Comparison of ENCODE assay signal across 8 cellular contexts in genomic region chr7:131107343-131108211, GRCh38.
A peak's percentile ranks its signal among the peaks of the same experiment; 100 is the strongest.
DNase-seq lines count a peak whose midpoint lies in the region; ATAC-seq and TF ChIP-seq lines count a peak whose summit lies in the region.

No MANE protein-coding gene starts in this region.

- peak; percentile 29 for ATAC-seq in GM19025 (IDR thresholded peaks at IDR 0.05; ENCODE audit: low read depth, unreplicated experiment)
- peak; percentile 37 for ATAC-seq in HG03175 (IDR thresholded peaks at IDR 0.05; ENCODE audit: unreplicated experiment)
- ATAC-seq in lung (ENCODE audit: insufficient read depth, low FRiP score): peak; percentile 2

- CTCF ChIA-PET in BJ (lab: Yijun Ruan, JAX): interaction anchor here (1.5 to 1.8 kb wide), 2 partner anchors 39 to 195 kb away, joined by 6 read pairs; no protein-coding TSS in a partner anchor
- CTCF ChIA-PET in activated CD4-positive, alpha-beta memory T cell treated with anti-CD3 and anti-CD28 coated beads for 36 hours (lab: Charles Lee): interaction anchor here (1.2 to 2.2 kb wide), 2 partner anchors 38 to 40 kb away, joined by 4 to 8 read pairs; no protein-coding TSS in a partner anchor

- no peaks in the 10 kb centered on the region for H3K27me3 Mint-ChIP-seq in activated CD4-positive, alpha-beta memory T cell treated with anti-CD3 and anti-CD28 coated beads for 36 hours

- POLR2A ChIA-PET in BJ (lab: Charles Lee): interaction anchor here (0.6 kb wide), 2 partner anchors 306 to 562 kb away, joined by 4 to 5 read pairs; no protein-coding TSS in a partner anchor
- POLR2A ChIA-PET in activated CD4-positive, alpha-beta memory T cell treated with anti-CD3 and anti-CD28 coated beads for 36 hours (lab: Charles Lee): interaction anchor here (1.0 to 5.1 kb wide), 9 partner anchors 11 to 273 kb away, joined by 4 to 32 read pairs (median 5); partner anchors contain the start of gene MKLN1

- WGBS in lung, 2 donors: 0 to 1% methylated on average over 63 of the region's 63 CpGs

- peak overlapping the region; percentile 97 for H3K27ac Mint-ChIP-seq in activated CD4-positive, alpha-beta memory T cell treated with anti-CD3 and anti-CD28 coated beads for 36 hours

- no peaks in the 10 kb centered on the region for H3K9me3 ChIP-seq in lung (ENCODE audit: control insufficient read depth in 2 of 2, insufficient read depth in 1 of 2, low read length in 1 of 2)

- peak overlapping the region; percentile 95 to 98 for H3K27ac ChIP-seq in lung (ENCODE audit: low read depth in 1 of 2, low read length in 1 of 2)

- H3K4me3 ChIP-seq in BJ (ENCODE audit: low read depth, low read length) (peak overlapping the region; percentile 61), lung (peak overlapping the region; percentile 97)

- peaks cover 36% of the 10 kb centered on the region for H3K36me3 Mint-ChIP-seq in activated CD4-positive, alpha-beta memory T cell treated with anti-CD3 and anti-CD28 coated beads for 36 hours

- peaks cover 53% of the 10 kb centered on the region for H3K4me1 Mint-ChIP-seq in activated CD4-positive, alpha-beta memory T cell treated with anti-CD3 and anti-CD28 coated beads for 36 hours (ENCODE audit: low read depth)

- intact Hi-C loops in activated CD4-positive, alpha-beta memory T cell treated with anti-CD3 and anti-CD28 coated beads for 36 hours (cut with micrococcal nuclease): loop anchor here (1.0 to 5.0 kb wide), 10 partner anchors 38 to 262 kb away; partner anchors contain the start of gene MKLN1

- H3K4me1 ChIP-seq in lung (ENCODE audit: control insufficient read depth in 2 of 2, insufficient read depth in 2 of 2, low read length in 2 of 2): peaks cover 6 to 17% of the 10 kb centered on the region in 2 donors

- H3K36me3 ChIP-seq in BJ (ENCODE audit: control insufficient read depth, insufficient read depth, low read length) (no peaks in the 10 kb centered on the region), lung (ENCODE audit: control insufficient read depth in 2 of 2, insufficient read depth in 2 of 2, low read length in 2 of 2) (no peaks in the 10 kb centered on the region)

- no peaks in the 10 kb centered on the region for H3K9me3 Mint-ChIP-seq in activated CD4-positive, alpha-beta memory T cell treated with anti-CD3 and anti-CD28 coated beads for 36 hours

- H3K4me3 Mint-ChIP-seq in activated CD4-positive, alpha-beta memory T cell treated with anti-CD3 and anti-CD28 coated beads for 36 hours: peak overlapping the region; percentile 94

- DNase-seq in BJ (ENCODE audit: low read depth): no peak
- DNase-seq in NCI-H69 (lab: John Stamatoyannopoulos, UW): peak; percentile 90
- peak; percentile 83 for DNase-seq in activated CD4-positive, alpha-beta memory T cell treated with anti-CD3 and anti-CD28 coated beads for 36 hours
- DNase-seq in ecto neural progenitor cell (ENCODE audit: low spot score): peak; percentile 69
- DNase-seq in lung (ENCODE audit: low spot score): peak; percentile 77
- DNase-seq in stimulated activated CD4-positive, alpha-beta T cell treated with anti-CD3 and anti-CD28 coated beads, TNF-alpha, amount 100 ng/mL, for 4 hours (ENCODE audit: low read depth in 3 of 3): peak; percentile 44 to 45 (median 44)

- TF ChIP-seq CTCF in BJ (IDR thresholded peaks at IDR 0.05; ENCODE audit: insufficient read depth, low read depth, low read length) (no peak), lung (IDR thresholded peaks at IDR 0.05; ENCODE audit: control extremely low read depth, extremely low read depth) (no peak)

- H3K27me3 ChIP-seq in BJ (ENCODE audit: control insufficient read depth, insufficient read depth, low read length): no peaks in the 10 kb centered on the region
- H3K27me3 ChIP-seq in lung (ENCODE audit: control insufficient read depth, insufficient read depth): no peaks in the 10 kb centered on the region
